Comparison of ENCODE assay signal across 17 cellular contexts in genomic region chr9:133333566-133333965, GRCh38. TPM values are rescaled to one million over a fixed set of nuclear protein-coding genes. Genes with fewer than 3 reads are reported as not detected.
DNase-seq lines count a peak whose midpoint lies in the region; ATAC-seq, FAIRE-seq and TF ChIP-seq lines count a peak whose summit lies in the region.
"Had no signal": no experiment of that assay in that cellular context is flagged by ENCODE, and none has a peak within 500 bp of the region (broad histone marks: within the 10 kb centered on the region; RNA-seq: fewer than 3 reads in every experiment).

No MANE protein-coding gene starts in this region.

- H2BK20ac ChIP-seq in H1 (ENCODE audit: low read length) = no peak overlapping the region

- H3K27ac Mint-ChIP-seq in activated naive CD4-positive, alpha-beta T cell treated with anti-CD3 and anti-CD28 coated beads for 36 hours = peak overlapping the region; percentile 24
- peak overlapping the region; percentile 94 for H3K27ac Mint-ChIP-seq in stimulated activated naive CD8-positive, alpha-beta T cell treated with anti-CD3 and anti-CD28 coated beads, Interleukin-15, Interleukin-2, amounts not matched to agents 100 ng/mL and 50 ng/mL, for 24 hours
- H3K27ac Mint-ChIP-seq: effector memory CD8-positive, alpha-beta T cell had no signal

- H3K4me2 ChIP-seq in H1 (ENCODE audit: insufficient read depth in 1 of 2, low read depth in 2 of 2, low read length in 2 of 2) = no peak overlapping the region; a peak in 1 of 4 replicates

- H3K4me3 Mint-ChIP-seq in activated naive CD4-positive, alpha-beta T cell treated with anti-CD3 and anti-CD28 coated beads for 36 hours = peak overlapping the region; percentile 32
- H3K4me3 Mint-ChIP-seq in stimulated activated naive CD8-positive, alpha-beta T cell treated with anti-CD3 and anti-CD28 coated beads, Interleukin-15, Interleukin-2, amounts not matched to agents 100 ng/mL and 50 ng/mL, for 24 hours = peak overlapping the region; percentile 96
- H3K4me3 Mint-ChIP-seq: effector memory CD8-positive, alpha-beta T cell had no signal

- H3K4ac ChIP-seq in H1 (replicated peaks; ENCODE audit: insufficient read length, low read depth, low read length) = no peak overlapping the region

- DNase-seq in activated naive CD4-positive, alpha-beta T cell treated with anti-CD3 and anti-CD28 coated beads for 36 hours = no peak
- DNase-seq in activated naive CD4-positive, alpha-beta T cell treated with anti-CD3 and anti-CD28 coated beads, Interleukin-2, amount 50 U/mL, for 16 hours = no peak
- no peak for DNase-seq in WERI-Rb-1
- DNase-seq in H1 (ENCODE audit: low read depth in 1 of 2, low spot score in 2 of 2) = no peak
- no peak for DNase-seq in NCI-H1436 (lab: John Stamatoyannopoulos, UW)
- DNase-seq: effector memory CD8-positive, alpha-beta T cell; Kasumi-1; NCI-H2029; NCI-H526; T-helper 9 cell had no signal

- TF ChIP-seq CTCF in WERI-Rb-1 (IDR thresholded peaks at IDR 0.05; ENCODE audit: low read depth, low read length) = peak; percentile 22; the same call in 1 of the 2 replicates
- TF ChIP-seq CTCF in H1 (IDR thresholded peaks at IDR 0.05; ENCODE audit: control extremely low read depth in 1 of 3, insufficient read depth in 1 of 3, low read depth in 1 of 3, low read length in 3 of 3) = 0 out of 4 replicates have a peak, but pooled peaks of 1 of the 3 experiments have one; percentile 9

- no peak for TF ChIP-seq RAD21 in H1 (IDR thresholded peaks at IDR 0.05 in 1 of 2, conservative IDR thresholded peaks at IDR 0.05 in 1 of 2; ENCODE audit: low read depth in 2 of 2, low read length in 2 of 2)

- no peak overlapping the region for H4K8ac ChIP-seq in H1 (ENCODE audit: extremely low read depth, insufficient read depth, low read length)

- POLR2A ChIA-PET in H1 (lab: Charles Lee; ENCODE audit: partially characterized antibody) = interaction anchor here (0.6 to 7.3 kb wide), 7 partner anchors 9 to 175 kb away, joined by 3 to 120 read pairs (median 5); partner anchors contain the start of genes MED22 and RPL7A

- TF ChIP-seq POLR2A in H1 (IDR thresholded peaks at IDR 0.05; ENCODE audit: control extremely low read depth in 1 of 2, low read depth in 2 of 2, low read length in 2 of 2) = no peak

- H3K36me3 ChIP-seq in WERI-Rb-1 = peaks cover 54% of the 10 kb centered on the region
- H3K36me3 ChIP-seq in H1 (ENCODE audit: control insufficient read depth in 2 of 4, insufficient read depth in 4 of 4, low read length in 3 of 4) = peaks cover 20 to 43% (median 35%) of the 10 kb centered on the region in 4 experiments

- no peak overlapping the region for H3K14ac ChIP-seq in H1 (ENCODE audit: insufficient read length)

- no peak overlapping the region for H2BK120ac ChIP-seq in H1 (replicated peaks; ENCODE audit: low read depth, low read length)

- no peak overlapping the region for H3K18ac ChIP-seq in H1 (ENCODE audit: extremely low read depth, low read length)

- H3K27me3 ChIP-seq in WERI-Rb-1 (ENCODE audit: insufficient read depth, low read depth, severe bottlenecking) = no peaks in the 10 kb centered on the region
- H3K27me3 ChIP-seq in H1 (replicated peaks in 1 of 4; ENCODE audit: control insufficient read depth in 3 of 4, extremely low read depth in 1 of 4, insufficient read depth in 3 of 4, low read length in 3 of 4) = no peaks in the 10 kb centered on the region
- H3K27me3 ChIP-seq: pancreas had no signal

- ATAC-seq in SK-N-SH treated with all-trans-retinoic acid at 6 μM for 48 hours = no peak
- no peak for ATAC-seq in HG03039 (IDR thresholded peaks at IDR 0.05; ENCODE audit: unreplicated experiment)
- ATAC-seq: effector memory CD8-positive, alpha-beta T cell; pancreas had no signal

- H3K4me1 Mint-ChIP-seq in activated naive CD4-positive, alpha-beta T cell treated with anti-CD3 and anti-CD28 coated beads for 36 hours (ENCODE audit: low read depth) = peaks cover 34% of the 10 kb centered on the region
- H3K4me1 Mint-ChIP-seq in stimulated activated naive CD8-positive, alpha-beta T cell treated with anti-CD3 and anti-CD28 coated beads, Interleukin-15, Interleukin-2, amounts not matched to agents 100 ng/mL and 50 ng/mL, for 24 hours (ENCODE audit: low read depth) = peaks cover 44% of the 10 kb centered on the region

- peaks cover 31% of the 10 kb centered on the region for H3K36me3 Mint-ChIP-seq in activated naive CD4-positive, alpha-beta T cell treated with anti-CD3 and anti-CD28 coated beads for 36 hours (ENCODE audit: low read depth)
- peaks cover 64% of the 10 kb centered on the region for H3K36me3 Mint-ChIP-seq in stimulated activated naive CD8-positive, alpha-beta T cell treated with anti-CD3 and anti-CD28 coated beads, Interleukin-15, Interleukin-2, amounts not matched to agents 100 ng/mL and 50 ng/mL, for 24 hours (ENCODE audit: low read depth)

- no peak overlapping the region for H2AK5ac ChIP-seq in H1 (ENCODE audit: low read depth, low read length)

- H3K4me3 ChIP-seq in WERI-Rb-1 (ENCODE audit: low read depth, low read length) (no peak overlapping the region), H1 (ENCODE audit: extremely low read depth in 1 of 4, insufficient read depth in 2 of 4, low read depth in 3 of 4, low read length in 4 of 4) (no peak overlapping the region)
- H3K4me3 ChIP-seq: pancreas had no signal

- FAIRE-seq in H1 (lab: Jason Lieb, UNC) = no peak
- FAIRE-seq: frontal cortex, H54, pancreas had no signal

- WGBS in H1 (ENCODE audit: extremely low coverage in 1 of 2, insufficient coverage in 1 of 2, insufficient read length in 1 of 2, insufficient replicate concordance in 2 of 2, low coverage in 1 of 2, low lambda C conversion rate in 2 of 2, missing lambda C conversion rate in 1 of 2), 2 experiments = 87% methylated on average over 7 of the region's 10 CpGs; no CpG with 5 or more reads in 1 of the 2 experiments

- H3K9me3 Mint-ChIP-seq in activated naive CD4-positive, alpha-beta T cell treated with anti-CD3 and anti-CD28 coated beads for 36 hours = no peaks in the 10 kb centered on the region
- no peaks in the 10 kb centered on the region for H3K9me3 Mint-ChIP-seq in stimulated activated naive CD8-positive, alpha-beta T cell treated with anti-CD3 and anti-CD28 coated beads, Interleukin-15, Interleukin-2, amounts not matched to agents 100 ng/mL and 50 ng/mL, for 24 hours
- H3K9me3 Mint-ChIP-seq: effector memory CD8-positive, alpha-beta T cell had no signal

- CTCF ChIA-PET in activated naive CD4-positive, alpha-beta T cell treated with anti-CD3 and anti-CD28 coated beads for 36 hours (lab: Charles Lee) = interaction anchor here (0.8 kb wide), 1 partner anchor 189 kb away, joined by 3 read pairs; no protein-coding TSS in a partner anchor
- CTCF ChIA-PET in H1 (lab: Charles Lee; ENCODE audit: partially characterized antibody) = interaction anchor here (0.7 to 7.0 kb wide), 6 partner anchors 9 to 152 kb away, joined by 3 to 123 read pairs (median 4); no protein-coding TSS in a partner anchor

- no peak overlapping the region for H2BK12ac ChIP-seq in H1 (ENCODE audit: low read depth, low read length)

- H3K27ac ChIP-seq in WERI-Rb-1 = no peak overlapping the region
- H3K27ac ChIP-seq in H1 (ENCODE audit: low read depth, low read length) = no peak overlapping the region
- H3K27ac ChIP-seq: HL-60, pancreas had no signal

- no peak overlapping the region for H4K5ac ChIP-seq in H1 (ENCODE audit: insufficient read length, low read depth, low read length)

- peaks cover 7% of the 10 kb centered on the region; the same call in 1 of the 2 replicates for H3K23me2 ChIP-seq in H1 (ENCODE audit: low read depth, low read length)

- H3K4me1 ChIP-seq in H1 (replicated peaks in 1 of 4; ENCODE audit: control insufficient read depth in 3 of 4, insufficient read depth in 4 of 4, low read length in 3 of 4) = peaks cover 0 to 9% (median 2%) of the 10 kb centered on the region in 4 experiments; a peak in 1 of 7 replicates

- no peak overlapping the region for H4K91ac ChIP-seq in H1 (replicated peaks; ENCODE audit: insufficient read length, low read length)

- no peaks in the 10 kb centered on the region for H3K27me3 Mint-ChIP-seq in activated naive CD4-positive, alpha-beta T cell treated with anti-CD3 and anti-CD28 coated beads for 36 hours (ENCODE audit: low read depth)
- no peaks in the 10 kb centered on the region for H3K27me3 Mint-ChIP-seq in stimulated activated naive CD8-positive, alpha-beta T cell treated with anti-CD3 and anti-CD28 coated beads, Interleukin-15, Interleukin-2, amounts not matched to agents 100 ng/mL and 50 ng/mL, for 24 hours
- H3K27me3 Mint-ChIP-seq: effector memory CD8-positive, alpha-beta T cell had no signal

- peak overlapping the region; percentile 44; the same call in 1 of the 2 replicates for H2BK5ac ChIP-seq in H1 (ENCODE audit: low read depth, low read length)

- intact Hi-C loops in activated naive CD4-positive, alpha-beta T cell treated with anti-CD3 and anti-CD28 coated beads for 36 hours (cut with micrococcal nuclease) = no loop called here

- H2AFZ ChIP-seq in H1 (ENCODE audit: low read length) = no peak overlapping the region

- peaks cover 10% of the 10 kb centered on the region for H3K79me1 ChIP-seq in H1 (ENCODE audit: low read depth, low read length)

- TF ChIP-seq EP300 in H1 (IDR thresholded peaks at IDR 0.05; ENCODE audit: borderline replicate concordance in 1 of 2, low read depth in 2 of 2, low read length in 2 of 2) = no peak

- no peak overlapping the region for H3K23ac ChIP-seq in H1 (ENCODE audit: insufficient read length)

- H4K20me1 ChIP-seq in H1 (replicated peaks in 1 of 2; ENCODE audit: control insufficient read depth in 1 of 2, insufficient read depth in 2 of 2, low read length in 2 of 2) = peaks cover 4 to 16% of the 10 kb centered on the region in 2 experiments

- H3K9me3 ChIP-seq in WERI-Rb-1 (ENCODE audit: severe bottlenecking) (no peaks in the 10 kb centered on the region), H1 (ENCODE audit: insufficient read depth in 2 of 2, low read depth in 1 of 2, low read length in 1 of 2) (no peaks in the 10 kb centered on the region)
- H3K9me3 ChIP-seq: pancreas had no signal

- peaks cover 0 to 15% of the 10 kb centered on the region in 2 experiments; a peak in 2 of 4 replicates for H3K79me2 ChIP-seq in H1 (ENCODE audit: control insufficient read depth in 1 of 2, insufficient read depth in 2 of 2, low read length in 2 of 2)

- no peak overlapping the region; a peak in 1 of 7 replicates for H3K9ac ChIP-seq in H1 (replicated peaks in 1 of 4; ENCODE audit: extremely low read depth in 1 of 4, low read depth in 3 of 4, low read length in 3 of 4)

- H2BK15ac ChIP-seq in H1 (ENCODE audit: low read length) = no peak overlapping the region

- no peak overlapping the region for H3K56ac ChIP-seq in H1 (replicated peaks; ENCODE audit: insufficient read length, low read depth, low read length)

RNA-seq across cellular contexts. Expression of gene SURF6, which starts 2.4 kb away (rescaled TPM):
- 10 to 100 TPM; 13.6 to 13.8 TPM for total RNA-seq in activated naive CD4-positive, alpha-beta T cell treated with anti-CD3 and anti-CD28 coated beads for 36 hours
- 23.7 and 26.7 TPM in 2 replicates for total RNA-seq in H1 (2021; fragmentation: NEBNext Ultra II Directional; extraction: Animal tissue kit (Norgen Biotek cat#: 25700))
- 6.1 and 9.6 TPM in 2 replicates for polyA plus RNA-seq in H1 (2011; rRNA removed)
- polyA plus RNA-seq in H1 (2011; cell fraction: cytosol; rRNA removed) = 19.8 TPM
- polyA plus RNA-seq in H1 (2011; cell fraction: nucleus; rRNA removed) = 17.0 TPM
- polyA plus RNA-seq in H1 (2012, experiment 1 of 2) = 17.5 to 28.3 TPM (median 24.3 TPM) in 4 replicates
- polyA plus RNA-seq in H1 (2012, experiment 2 of 2) = 6.3 TPM
- polyA plus RNA-seq in H1 (2013, experiment 1 of 2) = 19.3 TPM
- polyA plus RNA-seq in H1 (2013, experiment 2 of 2) = 18.3 TPM
- polyA minus RNA-seq in H1 (2011; rRNA and poly(A)+ RNA removed) = 4.5 and 5.6 TPM in 2 replicates
- 7.3 TPM for polyA minus RNA-seq in H1 (2011; cell fraction: cytosol; rRNA and poly(A)+ RNA removed)
- polyA minus RNA-seq in H1 (2011; cell fraction: nucleus; rRNA and poly(A)+ RNA removed) = 5.8 TPM

RNA-seq across cellular contexts. Expression of gene MED22, which starts 14.4 kb away (rescaled TPM):
- 10 to 100 TPM; 18.4 to 21.5 TPM for total RNA-seq in activated naive CD4-positive, alpha-beta T cell treated with anti-CD3 and anti-CD28 coated beads for 36 hours
- total RNA-seq in H1 (2021; fragmentation: NEBNext Ultra II Directional; extraction: Animal tissue kit (Norgen Biotek cat#: 25700)) = 56.4 and 61.8 TPM in 2 replicates
- polyA plus RNA-seq in H1 (2011; rRNA removed) = 68.4 and 105 TPM in 2 replicates
- 88.7 TPM for polyA plus RNA-seq in H1 (2011; cell fraction: cytosol; rRNA removed)
- 114 TPM for polyA plus RNA-seq in H1 (2011; cell fraction: nucleus; rRNA removed)
- 42.8 to 66.6 TPM (median 62.2 TPM) in 4 replicates for polyA plus RNA-seq in H1 (2012, experiment 1 of 2)
- polyA plus RNA-seq in H1 (2012, experiment 2 of 2) = 63.8 TPM
- polyA plus RNA-seq in H1 (2013, experiment 1 of 2) = 47.5 TPM
- 46.8 TPM for polyA plus RNA-seq in H1 (2013, experiment 2 of 2)
- 84.7 and 135 TPM in 2 replicates for polyA minus RNA-seq in H1 (2011; rRNA and poly(A)+ RNA removed)
- polyA minus RNA-seq in H1 (2011; cell fraction: cytosol; rRNA and poly(A)+ RNA removed) = 38.3 TPM
- polyA minus RNA-seq in H1 (2011; cell fraction: nucleus; rRNA and poly(A)+ RNA removed) = 35.7 TPM

RNA-seq across cellular contexts. Expression of gene RPL7A, which starts 14.5 kb away (rescaled TPM):
- 1,000 to 10,000 TPM; 3,985 to 4,111 TPM for total RNA-seq in activated naive CD4-positive, alpha-beta T cell treated with anti-CD3 and anti-CD28 coated beads for 36 hours
- 2,578 and 2,633 TPM in 2 replicates for total RNA-seq in H1 (2021; fragmentation: NEBNext Ultra II Directional; extraction: Animal tissue kit (Norgen Biotek cat#: 25700))
- 2,379 and 2,783 TPM in 2 replicates for polyA plus RNA-seq in H1 (2011; rRNA removed)
- 4,295 TPM for polyA plus RNA-seq in H1 (2011; cell fraction: cytosol; rRNA removed)
- polyA plus RNA-seq in H1 (2011; cell fraction: nucleus; rRNA removed) = 2,670 TPM
- 3,066 to 3,745 TPM (median 3,674 TPM) in 4 replicates for polyA plus RNA-seq in H1 (2012, experiment 1 of 2)
- polyA plus RNA-seq in H1 (2012, experiment 2 of 2) = 3,198 TPM
- polyA plus RNA-seq in H1 (2013, experiment 1 of 2) = 2,222 TPM
- polyA plus RNA-seq in H1 (2013, experiment 2 of 2) = 2,123 TPM
- polyA minus RNA-seq in H1 (2011; rRNA and poly(A)+ RNA removed) = 2,290 and 2,619 TPM in 2 replicates
- polyA minus RNA-seq in H1 (2011; cell fraction: cytosol; rRNA and poly(A)+ RNA removed) = 1,007 TPM
- 995 TPM for polyA minus RNA-seq in H1 (2011; cell fraction: nucleus; rRNA and poly(A)+ RNA removed)

RNA-seq across cellular contexts. Expression of gene SURF1, which starts 22.7 kb away (rescaled TPM):
- total RNA-seq in activated naive CD4-positive, alpha-beta T cell treated with anti-CD3 and anti-CD28 coated beads for 36 hours = 10 to 100 TPM; 24.9 to 27.8 TPM
- 39.6 and 43.1 TPM in 2 replicates for total RNA-seq in H1 (2021; fragmentation: NEBNext Ultra II Directional; extraction: Animal tissue kit (Norgen Biotek cat#: 25700))
- polyA plus RNA-seq in H1 (2011; rRNA removed) = 35.4 and 44.7 TPM in 2 replicates
- polyA plus RNA-seq in H1 (2011; cell fraction: cytosol; rRNA removed) = 40.4 TPM
- polyA plus RNA-seq in H1 (2011; cell fraction: nucleus; rRNA removed) = 51.7 TPM
- 42.8 to 56.2 TPM (median 50.1 TPM) in 4 replicates for polyA plus RNA-seq in H1 (2012, experiment 1 of 2)
- 52.4 TPM for polyA plus RNA-seq in H1 (2012, experiment 2 of 2)
- 54.3 TPM for polyA plus RNA-seq in H1 (2013, experiment 1 of 2)
- polyA plus RNA-seq in H1 (2013, experiment 2 of 2) = 47.2 TPM
- 20.3 and 32.2 TPM in 2 replicates for polyA minus RNA-seq in H1 (2011; rRNA and poly(A)+ RNA removed)
- polyA minus RNA-seq in H1 (2011; cell fraction: cytosol; rRNA and poly(A)+ RNA removed) = 8.1 TPM
- polyA minus RNA-seq in H1 (2011; cell fraction: nucleus; rRNA and poly(A)+ RNA removed) = 16.7 TPM

RNA-seq across cellular contexts. Expression of gene SURF2, which starts 22.8 kb away (rescaled TPM):
- 10 to 100 TPM; 15.0 to 16.2 TPM for total RNA-seq in activated naive CD4-positive, alpha-beta T cell treated with anti-CD3 and anti-CD28 coated beads for 36 hours
- 36.6 and 42.1 TPM in 2 replicates for total RNA-seq in H1 (2021; fragmentation: NEBNext Ultra II Directional; extraction: Animal tissue kit (Norgen Biotek cat#: 25700))
- polyA plus RNA-seq in H1 (2011; rRNA removed) = 37.7 and 54.4 TPM in 2 replicates
- polyA plus RNA-seq in H1 (2011; cell fraction: cytosol; rRNA removed) = 55.5 TPM
- polyA plus RNA-seq in H1 (2011; cell fraction: nucleus; rRNA removed) = 45.1 TPM
- 47.7 to 62.2 TPM (median 55.5 TPM) in 4 replicates for polyA plus RNA-seq in H1 (2012, experiment 1 of 2)
- 29.1 TPM for polyA plus RNA-seq in H1 (2012, experiment 2 of 2)
- polyA plus RNA-seq in H1 (2013, experiment 1 of 2) = 39.1 TPM
- polyA plus RNA-seq in H1 (2013, experiment 2 of 2) = 40.7 TPM
- 6.6 and 9.0 TPM in 2 replicates for polyA minus RNA-seq in H1 (2011; rRNA and poly(A)+ RNA removed)
- polyA minus RNA-seq in H1 (2011; cell fraction: cytosol; rRNA and poly(A)+ RNA removed) = 24.4 TPM
- polyA minus RNA-seq in H1 (2011; cell fraction: nucleus; rRNA and poly(A)+ RNA removed) = 13.3 TPM
